Comparison of ENCODE assay signal across 18 cellular contexts in genomic region chrX:143306991-143307965, GRCh38.
DNase-seq lines count a peak whose midpoint lies in the region; ATAC-seq and TF ChIP-seq lines count a peak whose summit lies in the region.
"Had no signal": no experiment of that assay in that cellular context is flagged by ENCODE, and none has a peak within 500 bp of the region (broad histone marks: within the 10 kb centered on the region; RNA-seq: fewer than 3 reads in every experiment).

No MANE protein-coding gene starts in this region.

- ATAC-seq in HG03025 (IDR thresholded peaks at IDR 0.05; ENCODE audit: low FRiP score, unreplicated experiment): no peak
- no peak for ATAC-seq in HG03521 (IDR thresholded peaks at IDR 0.05; ENCODE audit: unreplicated experiment)
- ATAC-seq: activated CD8-positive, alpha-beta memory T cell treated with anti-CD3 and anti-CD28 coated beads, Interleukin-2, amount 10 ng/mL, durations not matched to agents 7 days and 5 days; left lobe of liver had no signal

- H3K9me2 ChIP-seq in hepatocyte (replicated peaks; ENCODE audit: insufficient read depth): no peaks in the 10 kb centered on the region

- H3K4me2 ChIP-seq in hepatocyte: peak overlapping the region; percentile 51
- H3K4me2 ChIP-seq: neural progenitor cell had no signal

- intact Hi-C loops in posterior cingulate gyrus (cut with DNase I): no loop called here

- no peaks in the 10 kb centered on the region for H3K36me3 ChIP-seq in hepatocyte (replicated peaks; ENCODE audit: insufficient read depth, low read depth)
- H3K36me3 ChIP-seq: neural progenitor cell, stomach had no signal

- no peak overlapping the region for H3K4me3 ChIP-seq in hepatocyte
- H3K4me3 ChIP-seq: neural progenitor cell, stomach had no signal

- H3K9me3 ChIP-seq in hepatocyte (ENCODE audit: low read depth): no peaks in the 10 kb centered on the region
- H3K9me3 ChIP-seq: stomach had no signal

- H3K4me1 ChIP-seq in hepatocyte (ENCODE audit: insufficient read depth): no peaks in the 10 kb centered on the region
- H3K4me1 ChIP-seq: stomach had no signal

- DNase-seq in DMS53 (lab: John Stamatoyannopoulos, UW) (peak; percentile 78), NCI-H1105 (lab: John Stamatoyannopoulos, UW) (peak; percentile 64), NCI-H345 (lab: John Stamatoyannopoulos, UW) (peak; percentile 63), hepatocyte (ENCODE audit: low spot score) (peak; percentile 54), AML-193 (lab: John Stamatoyannopoulos, UW) (no peak), posterior cingulate gyrus (no peak)
- DNase-seq: activated CD4-positive, alpha-beta T cell treated with anti-CD3 and anti-CD28 coated beads for 4 hours; activated CD8-positive, alpha-beta memory T cell treated with anti-CD3 and anti-CD28 coated beads, Interleukin-2, amount 10 ng/mL, durations not matched to agents 7 days and 5 days; CD4-positive, alpha-beta T cell; Karpas-422; NCI-H446 treated with DMSO at 0.1 percent for 48 hours; OCI-M1; SIG-M5; stomach had no signal

- no peak overlapping the region for H3K27ac ChIP-seq in hepatocyte
- H3K27ac ChIP-seq: neural progenitor cell, stomach had no signal

- no peaks in the 10 kb centered on the region for H3K27me3 ChIP-seq in hepatocyte
- H3K27me3 ChIP-seq: neural progenitor cell, stomach had no signal

- TF ChIP-seq CTCF in hepatocyte (IDR thresholded peaks at IDR 0.05; ENCODE audit: poor library complexity): no peak

- no peaks in the 10 kb centered on the region for H4K20me1 ChIP-seq in hepatocyte (ENCODE audit: insufficient read depth, poor library complexity, severe bottlenecking)

- no peaks in the 10 kb centered on the region for H3K79me2 ChIP-seq in hepatocyte

- no peak overlapping the region for H2AFZ ChIP-seq in hepatocyte
- H2AFZ ChIP-seq: neural progenitor cell had no signal

- WGBS in hepatocyte (ENCODE audit: low lambda C conversion rate, missing lambda C conversion rate): 56% methylated on average over 9 of the region's 9 CpGs

Comparison
In these comparisons a context has a peak if more than half of its experiments do, and no peak if none do; other contexts are left out.
1. DNase-seq: peak in DMS53 (single experiment), NCI-H1105 (single experiment), NCI-H345 (single experiment) and hepatocyte (single experiment); none in AML-193 (0 of 2) and posterior cingulate gyrus (0 of 10).